6 cellular contexts compared by ENCODE assay signal in genomic region chr17:8163978-8164814, GRCh38. TPM values are rescaled to one million over a fixed set of nuclear protein-coding genes. Genes with fewer than 3 reads are reported as not detected.
A peak's percentile ranks its signal among the peaks of the same experiment; 100 is the strongest.
DNase-seq lines count a peak whose midpoint lies in the region; ATAC-seq and TF ChIP-seq lines count a peak whose summit lies in the region.

No MANE protein-coding gene starts in this region.

- H3K36me3 Mint-ChIP-seq in glutamatergic neuron (ENCODE audit: unreplicated experiment): no peaks in the 10 kb centered on the region

- no peaks in the 10 kb centered on the region for H3K27me3 ChIP-seq in HUES6 (ENCODE audit: control insufficient read depth, insufficient read depth, low read length)

- peak; percentile 50 to 64 for DNase-seq in activated CD4-positive, alpha-beta T cell treated with anti-CD3 and anti-CD28 coated beads for 4 hours
- DNase-seq in glutamatergic neuron (peak; percentile 47), DMS153 (lab: John Stamatoyannopoulos, UW) (no peak)
- DNase-seq in stimulated activated CD4-positive, alpha-beta T cell treated with anti-CD3 and anti-CD28 coated beads, Interleukin-12 subunit alpha, Interleukin-12 subunit beta, amount 100 ng/mL, for 24 hours (ENCODE audit: low read depth in 2 of 2): peak; percentile 61 to 79

- peak overlapping the region; percentile 89 for H3K4me3 Mint-ChIP-seq in glutamatergic neuron (ENCODE audit: unreplicated experiment)

- H3K27ac ChIP-seq in HUES6 (ENCODE audit: low read depth, low read length): peak overlapping the region; percentile 77

- peaks cover 28% of the 10 kb centered on the region for H3K4me1 Mint-ChIP-seq in glutamatergic neuron (ENCODE audit: low read depth, unreplicated experiment)

- peak overlapping the region; percentile 92 for H3K27ac Mint-ChIP-seq in glutamatergic neuron (ENCODE audit: unreplicated experiment)

- H3K27me3 Mint-ChIP-seq in glutamatergic neuron (ENCODE audit: unreplicated experiment): peaks cover 6% of the 10 kb centered on the region

- peak overlapping the region; percentile 80 for H3K4me3 ChIP-seq in HUES6 (ENCODE audit: low read depth, low read length)

- peaks cover 20% of the 10 kb centered on the region for H3K36me3 ChIP-seq in HUES6 (ENCODE audit: control insufficient read depth, insufficient read depth, low read length)

- ATAC-seq in HG03095 (IDR thresholded peaks at IDR 0.05; ENCODE audit: unreplicated experiment): no peak

- no peaks in the 10 kb centered on the region for H3K9me3 ChIP-seq in HUES6 (ENCODE audit: control insufficient read depth, insufficient read depth, low read depth, low read length)

- peaks cover 29% of the 10 kb centered on the region for H3K4me1 ChIP-seq in HUES6 (ENCODE audit: control insufficient read depth, insufficient read depth, low read length)

- H3K9ac ChIP-seq in HUES6 (ENCODE audit: low read length): peak overlapping the region; percentile 89

- TF ChIP-seq CTCF in glutamatergic neuron (IDR thresholded peaks at IDR 0.05; ENCODE audit: partially characterized antibody, unreplicated experiment): no peak

- H3K9me3 Mint-ChIP-seq in glutamatergic neuron (ENCODE audit: unreplicated experiment): peaks cover 10% of the 10 kb centered on the region

RNA-seq across cellular contexts. Expression of gene VAMP2, which starts 1.4 kb away (rescaled TPM):
- total RNA-seq in glutamatergic neuron (ENCODE audit: unreplicated experiment): 117 TPM

RNA-seq across cellular contexts. Expression of gene TMEM107, which starts 12.0 kb away (rescaled TPM):
- 12.8 TPM for total RNA-seq in glutamatergic neuron (ENCODE audit: unreplicated experiment)

RNA-seq across cellular contexts. Expression of gene PER1, which starts 12.0 kb away (rescaled TPM):
- 64.6 TPM for total RNA-seq in glutamatergic neuron (ENCODE audit: unreplicated experiment)

RNA-seq across cellular contexts. Expression of gene BORCS6, which starts 25.8 kb away (rescaled TPM):
- total RNA-seq in glutamatergic neuron (ENCODE audit: unreplicated experiment): 14.2 TPM

RNA-seq across cellular contexts. Expression of gene HES7, which starts 40.3 kb away (rescaled TPM):
- total RNA-seq in glutamatergic neuron (ENCODE audit: unreplicated experiment): 2.2 TPM
